16 cellular contexts compared by ENCODE assay signal in the genomic region with DNA sequence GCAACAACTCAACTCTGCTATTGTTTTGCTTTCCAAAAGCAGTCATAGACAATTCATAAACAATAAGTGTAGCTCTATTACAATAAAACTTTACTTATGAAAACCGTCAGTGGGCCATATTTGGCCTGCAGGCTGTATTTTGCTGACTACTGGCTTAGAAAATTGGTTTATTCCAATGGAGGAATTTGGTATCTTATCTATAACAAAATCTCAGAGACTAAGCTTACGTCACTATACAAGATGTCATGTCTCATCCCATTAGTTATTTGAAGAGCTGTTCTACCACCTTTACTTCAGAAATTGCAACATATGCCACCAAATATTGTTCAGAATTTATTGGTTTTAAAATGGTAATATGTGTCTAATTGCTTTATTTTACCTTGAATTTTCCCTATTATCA.
"Had no signal": no experiment of that assay in that cellular context is flagged by ENCODE, and none has a peak within 500 bp of the region (broad histone marks: within the 10 kb centered on the region; RNA-seq: fewer than 3 reads in every experiment).

No MANE protein-coding gene starts in this region.

- H3K36me3 ChIP-seq: esophagus squamous epithelium, neutrophil, sigmoid colon had no signal

- FAIRE-seq: colon, islet of Langerhans, urothelium cell line had no signal

- H3K4me1 ChIP-seq: esophagus squamous epithelium, sigmoid colon had no signal

- ATAC-seq: effector memory CD8-positive, alpha-beta T cell; naive thymus-derived CD4-positive, alpha-beta T cell had no signal

- H3K4me3 ChIP-seq: esophagus squamous epithelium, sigmoid colon, skin epidermis had no signal

- H3K9me3 ChIP-seq: esophagus squamous epithelium, neutrophil, sigmoid colon had no signal

- H3K27me3 ChIP-seq: esophagus squamous epithelium, neutrophil, sigmoid colon had no signal

- H3K27ac ChIP-seq: esophagus squamous epithelium, neutrophil, sigmoid colon, skin epidermis had no signal

- DNase-seq: effector memory CD8-positive, alpha-beta T cell; esophagus squamous epithelium; foreskin fibroblast; head of caudate nucleus; hippocampal formation; kidney glomerular epithelial cell; naive thymus-derived CD4-positive, alpha-beta T cell; posterior cingulate gyrus; sigmoid colon; stimulated activated CD4-positive, alpha-beta T cell treated with anti-CD3 and anti-CD28 coated beads, Interleukin-2, amount 100 ng/mL, for 48 hours; stimulated activated naive CD4-positive, alpha-beta T cell treated with Interleukin-2 at 50 U/mL for 16 hours had no signal
